11 cellular contexts compared by ENCODE assay signal in the genomic region with DNA sequence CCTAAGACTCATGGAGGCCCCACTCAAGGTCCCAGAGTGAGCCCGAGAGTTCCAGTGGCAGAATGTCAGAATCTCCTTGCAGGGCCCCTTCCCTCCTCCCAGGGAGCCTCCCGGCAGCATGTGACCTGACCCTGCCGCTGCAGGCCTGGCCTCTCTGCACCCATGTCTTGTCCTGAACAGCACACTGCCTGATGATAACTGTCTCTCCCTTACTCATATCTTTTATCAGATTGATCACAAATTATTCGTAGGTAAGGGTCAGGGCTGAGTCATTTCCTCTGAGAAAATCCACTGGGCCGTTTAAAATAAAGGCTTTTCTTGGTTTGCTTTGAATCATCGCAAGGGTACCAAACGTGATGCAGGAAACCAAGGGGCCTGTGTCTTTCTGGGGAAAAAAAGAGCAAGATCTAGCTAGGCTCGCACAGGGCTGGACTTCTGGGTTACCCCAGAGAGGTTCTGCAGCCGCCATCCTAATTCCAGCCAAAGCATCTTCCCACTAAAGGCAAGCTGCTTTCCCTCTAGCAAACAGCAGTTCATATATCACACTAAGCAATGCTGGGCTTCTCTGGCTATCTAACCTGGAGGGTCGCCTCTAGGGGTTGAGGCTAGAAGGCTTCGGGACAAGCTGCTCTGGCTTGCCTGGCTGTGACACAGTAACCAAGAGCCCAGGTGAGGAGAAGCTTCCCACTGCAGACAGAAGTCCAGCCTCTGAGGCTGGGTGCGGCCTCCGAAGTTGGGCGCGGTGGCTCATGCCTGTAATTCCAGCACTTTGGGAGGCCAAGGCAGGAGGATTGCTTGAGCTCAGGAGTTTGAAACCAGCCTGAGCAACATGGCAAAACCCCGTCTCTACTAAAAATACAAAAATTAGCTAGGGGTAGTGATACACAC.
DNase-seq lines count a peak whose midpoint lies in the region; ATAC-seq and TF ChIP-seq lines count a peak whose summit lies in the region.
"Had no signal": no experiment of that assay in that cellular context is flagged by ENCODE, and none has a peak within 500 bp of the region (broad histone marks: within the 10 kb centered on the region; RNA-seq: fewer than 3 reads in every experiment).

No MANE protein-coding gene starts in this region.

- peak overlapping the region; percentile 54 to 61 for H3K4me3 Mint-ChIP-seq in activated T-cell treated with anti-CD3 and anti-CD28 coated beads, Interleukin-2, amount 50 U/mL, for 72 hours
- H3K4me3 Mint-ChIP-seq in neural crest cell (peak overlapping the region; percentile 34), mesothelial cell of epicardium (no peak overlapping the region)

- TF ChIP-seq CTCF in GM13976 (IDR thresholded peaks at IDR 0.05; ENCODE audit: borderline replicate concordance, control extremely low read depth, extremely low read depth, insufficient read depth, missing control alignments) (no peak), neural crest cell (conservative IDR thresholded peaks at IDR 0.05) (no peak), mesothelial cell of epicardium (IDR thresholded peaks at IDR 0.05; ENCODE audit: unreplicated experiment) (no peak)

- peak overlapping the region; percentile 61 for H3K27ac Mint-ChIP-seq in activated T-cell treated with anti-CD3 and anti-CD28 coated beads, Interleukin-2, amount 50 U/mL, for 72 hours
- H3K27ac Mint-ChIP-seq in neural crest cell (ENCODE audit: unreplicated experiment) (peak overlapping the region; percentile 67), mesothelial cell of epicardium (no peak overlapping the region)

- H3K36me3 Mint-ChIP-seq in activated T-cell treated with anti-CD3 and anti-CD28 coated beads, Interleukin-2, amount 50 U/mL, for 72 hours (ENCODE audit: insufficient read depth in 2 of 2), result no peaks in the 10 kb centered on the region
- H3K36me3 Mint-ChIP-seq in neural crest cell (ENCODE audit: low read depth) (peaks cover 5% of the 10 kb centered on the region), mesothelial cell of epicardium (peaks cover 16% of the 10 kb centered on the region)

- DNase-seq in GM13976 (ENCODE audit: low spot score) (peak; percentile 61), neural crest cell (ENCODE audit: low read depth, low spot score) (no peak), DMS79 treated with DMSO at 0.1 percent for 48 hours (lab: John Stamatoyannopoulos, UW) (no peak), mesothelial cell of epicardium (ENCODE audit: low spot score in 2 of 2, unreplicated experiment in 2 of 2) (no peak), 8988T (no peak)
- peak; percentile 35 to 44 for DNase-seq in activated T-cell treated with anti-CD3 and anti-CD28 coated beads, Interleukin-2, amount 50 U/mL, for 72 hours
- DNase-seq: lower lobe of right lung, NCI-H1048, upper lobe of right lung had no signal

- ATAC-seq in HG02759 (IDR thresholded peaks at IDR 0.05; ENCODE audit: unreplicated experiment) (peak; percentile 57), HG03571 (IDR thresholded peaks at IDR 0.05; ENCODE audit: unreplicated experiment) (no peak)
- peak; percentile 70 to 72 for ATAC-seq in activated T-cell treated with anti-CD3 and anti-CD28 coated beads, Interleukin-2, amount 50 U/mL, for 72 hours (replicated peaks in 1 of 2)
- ATAC-seq: lower lobe of right lung, upper lobe of right lung had no signal

- H3K27me3 Mint-ChIP-seq in activated T-cell treated with anti-CD3 and anti-CD28 coated beads, Interleukin-2, amount 50 U/mL, for 72 hours (ENCODE audit: low read depth), result no peaks in the 10 kb centered on the region
- H3K27me3 Mint-ChIP-seq in neural crest cell (ENCODE audit: low read depth), result no peaks in the 10 kb centered on the region
- no peaks in the 10 kb centered on the region for H3K27me3 Mint-ChIP-seq in mesothelial cell of epicardium (ENCODE audit: low read depth)

- in situ Hi-C loops in GM13976 (cut with MboI; ENCODE audit: low sequenced_read_pairs, unreplicated experiment), result no loop called here

- peaks cover 39% of the 10 kb centered on the region for H3K4me1 Mint-ChIP-seq in activated T-cell treated with anti-CD3 and anti-CD28 coated beads, Interleukin-2, amount 50 U/mL, for 72 hours (ENCODE audit: low read depth)
- H3K4me1 Mint-ChIP-seq in neural crest cell (peaks cover 43% of the 10 kb centered on the region), mesothelial cell of epicardium (peaks cover 10% of the 10 kb centered on the region)

- no peaks in the 10 kb centered on the region for H3K9me3 Mint-ChIP-seq in activated T-cell treated with anti-CD3 and anti-CD28 coated beads, Interleukin-2, amount 50 U/mL, for 72 hours
- H3K9me3 Mint-ChIP-seq in neural crest cell (no peaks in the 10 kb centered on the region), mesothelial cell of epicardium (no peaks in the 10 kb centered on the region)

Comparison
In these comparisons a context has a peak if more than half of its experiments do, and no peak if none do; other contexts are left out.
1. DNase-seq: peak in GM13976 (single experiment) and activated T-cell treated with anti-CD3 and anti-CD28 coated beads, Interleukin-2, amount 50 U/mL, for 72 hours (2 of 2); none in neural crest cell (single experiment), DMS79 treated with DMSO at 0.1 percent for 48 hours (single experiment), mesothelial cell of epicardium (0 of 2) and 8988T (single experiment).